Comparison of ENCODE assay signal across 8 cellular contexts in the genomic region with DNA sequence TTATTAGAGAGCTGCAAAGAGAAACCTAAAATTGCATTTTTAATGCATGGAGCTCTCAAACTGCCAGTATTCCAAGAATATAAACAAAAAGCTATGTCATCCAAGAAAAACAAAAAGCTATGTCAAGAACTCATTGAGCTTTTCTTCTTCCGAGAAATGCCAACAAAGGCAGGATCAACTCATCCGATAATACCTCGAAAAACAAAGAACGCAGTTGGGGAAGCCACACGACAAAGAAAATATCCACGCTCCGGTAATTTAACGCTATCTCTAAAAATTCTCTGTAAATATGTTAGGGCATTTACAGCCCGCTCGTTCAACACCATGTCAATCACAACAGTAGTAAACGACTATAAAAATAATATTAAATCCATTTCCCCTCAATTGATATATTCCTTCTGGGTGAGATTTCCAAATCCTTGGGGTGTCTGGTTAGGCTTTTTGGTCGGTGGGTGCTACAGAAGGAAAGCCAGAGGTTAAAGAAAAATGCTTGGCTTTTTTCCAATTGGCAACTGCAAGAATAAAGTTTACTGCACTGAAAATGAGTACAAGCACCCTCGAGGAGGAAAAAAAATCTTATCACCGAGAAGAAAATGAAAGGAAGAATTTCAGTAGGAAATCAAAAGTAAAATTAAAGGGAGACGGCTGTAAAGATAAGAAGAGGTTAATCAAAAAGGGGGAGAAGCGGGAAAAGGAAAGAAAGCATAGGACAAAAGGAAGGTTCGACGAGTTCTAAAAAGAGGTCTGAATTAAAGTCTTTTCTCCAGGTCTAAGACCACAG. TPM values are rescaled to one million over a fixed set of nuclear protein-coding genes. Genes with fewer than 3 reads are reported as not detected.
DNase-seq lines count a peak whose midpoint lies in the region; ATAC-seq and TF ChIP-seq lines count a peak whose summit lies in the region.

No MANE protein-coding gene starts in this region.

- no peaks in the 10 kb centered on the region for H3K27me3 ChIP-seq in gastroesophageal sphincter

- H3K9me3 ChIP-seq in gastroesophageal sphincter, result no peaks in the 10 kb centered on the region

- TF ChIP-seq CTCF in AG09309 (IDR thresholded peaks at IDR 0.05; ENCODE audit: control insufficient read depth, insufficient read depth, low read depth, low read length, missing control alignments) (no peak), VCaP (conservative IDR thresholded peaks at IDR 0.05) (no peak), gastroesophageal sphincter (IDR thresholded peaks at IDR 0.05) (no peak)

- H3K4me3 ChIP-seq in AG09309 (ENCODE audit: control insufficient read depth, low read depth, low read length), result peak overlapping the region; percentile 75
- peak overlapping the region; percentile 80 for H3K4me3 ChIP-seq in gastroesophageal sphincter

- 0% methylated on average over 17 to 18 of the region's 18 CpGs for WGBS in gastroesophageal sphincter (ENCODE audit: low coverage in 1 of 2), 2 donors

- peak overlapping the region; percentile 99 for H3K27ac ChIP-seq in VCaP
- H3K27ac ChIP-seq in gastroesophageal sphincter, result peak overlapping the region; percentile 88 to 97 (median 94)

- DNase-seq in AG09309 (ENCODE audit: low read depth), result no peak
- DNase-seq in HCEC 1CT, result peak; percentile 15
- peak; percentile 46 for DNase-seq in retina
- DNase-seq in stimulated activated CD4-positive, alpha-beta T cell treated with anti-CD3 and anti-CD28 coated beads, Interleukin-4, amount 100 ng/mL, for 1 hour, result no peak
- no peak for DNase-seq in posterior vena cava (ENCODE audit: low spot score)

- H3K36me3 ChIP-seq in gastroesophageal sphincter, result no peaks in the 10 kb centered on the region

- intact Hi-C loops in posterior vena cava (cut with DNase I), result no loop called here

- no peak for TF ChIP-seq POLR2A in gastroesophageal sphincter (IDR thresholded peaks at IDR 0.05)

- H3K4me1 ChIP-seq in gastroesophageal sphincter, result peaks cover 0 to 51% (median 0%) of the 10 kb centered on the region in 3 donors

- TF ChIP-seq EP300 in gastroesophageal sphincter (IDR thresholded peaks at IDR 0.05), result no peak

- ATAC-seq in gastroesophageal sphincter, result no peak
- ATAC-seq in HG02970 (IDR thresholded peaks at IDR 0.05; ENCODE audit: low FRiP score, unreplicated experiment), result no peak

RNA-seq across cellular contexts. Expression of a gene that starts 0.9 kb away (rescaled TPM):
- total RNA-seq in gastroesophageal sphincter, result 100 to 1,000 TPM in 1 of 4 donors, 10 to 100 TPM in 3; 45.1 to 134 (median 78.0) TPM
- total RNA-seq in posterior vena cava, result 10 to 100 TPM; 53.4 to 77.3 TPM

RNA-seq across cellular contexts. Expression of a gene that starts 10.4 kb away (rescaled TPM):
- total RNA-seq in gastroesophageal sphincter, result 100 to 1,000 TPM in 1 of 4 donors, 10 to 100 TPM in 3; 58.6 to 101 (median 75.3) TPM
- 10 to 100 TPM; 46.2 to 80.4 TPM for total RNA-seq in posterior vena cava

RNA-seq across cellular contexts. Expression of a gene that starts 46.0 kb away (rescaled TPM):
- total RNA-seq in gastroesophageal sphincter (100 to 1,000 TPM in 2 of 4 donors, 10 to 100 TPM in 2; 64.4 to 139 (median 96.4) TPM), posterior vena cava (100 to 1,000 TPM; 133 to 139 TPM)

RNA-seq across cellular contexts. Expression of a gene that starts 54.3 kb away (rescaled TPM):
- total RNA-seq in gastroesophageal sphincter (10 to 100 TPM; 17.9 to 33.0 (median 27.0) TPM), posterior vena cava (10 to 100 TPM; 19.2 to 24.7 TPM)

RNA-seq across cellular contexts. Expression of a gene that starts 56.7 kb away (rescaled TPM):
- total RNA-seq in gastroesophageal sphincter (10 to 100 TPM; 17.5 to 32.1 (median 23.2) TPM), posterior vena cava (10 to 100 TPM; 13.1 to 17.8 TPM)

Comparison
In these comparisons a context has a peak if more than half of its experiments do, and no peak if none do; other contexts are left out.
1. DNase-seq: peak in HCEC 1CT (single experiment) and retina (single experiment); none in AG09309 (single experiment), stimulated activated CD4-positive, alpha-beta T cell treated with anti-CD3 and anti-CD28 coated beads, Interleukin-4, amount 100 ng/mL, for 1 hour (single experiment) and posterior vena cava (single experiment).